Comparison of ENCODE assay signal across 8 cellular contexts in genomic region chr10:117004238-117004626, GRCh38. TPM values are rescaled to one million over a fixed set of nuclear protein-coding genes. Genes with fewer than 3 reads are reported as not detected.
DNase-seq lines count a peak whose midpoint lies in the region; ATAC-seq, FAIRE-seq and TF ChIP-seq lines count a peak whose summit lies in the region.

No MANE protein-coding gene starts in this region.

- no peak overlapping the region for H3K27ac Mint-ChIP-seq in CD8-positive, alpha-beta T cell

- no peak for TF ChIP-seq CTCF in CD8-positive, alpha-beta T cell (IDR thresholded peaks at IDR 0.05)
- no peak for TF ChIP-seq CTCF in LNCaP clone FGC (IDR thresholded peaks at IDR 0.05; ENCODE audit: control insufficient read depth, extremely low read depth, insufficient read depth)

- POLR2A ChIA-PET in CD8-positive, alpha-beta T cell (lab: Charles Lee) = no interaction called here

- intact Hi-C loops in CD8-positive, alpha-beta T cell (cut with DNase I, micrococcal nuclease) = no loop called here

- ATAC-seq in CD8-positive, alpha-beta T cell = no peak
- ATAC-seq in GM21367 (IDR thresholded peaks at IDR 0.05; ENCODE audit: unreplicated experiment) = peak; percentile 22

- no peaks in the 10 kb centered on the region for H3K9me3 Mint-ChIP-seq in CD8-positive, alpha-beta T cell

- CTCF ChIA-PET in CD8-positive, alpha-beta T cell (lab: Charles Lee) = no interaction called here

- H3K4me3 ChIP-seq in CD8-positive, alpha-beta T cell (ENCODE audit: low read depth, low read length) = peak overlapping the region; percentile 33
- H3K4me3 ChIP-seq in LNCaP clone FGC (ENCODE audit: low read depth, low read length) (peak overlapping the region; percentile 63), mononuclear cell (ENCODE audit: low read length) (peak overlapping the region; percentile 51)

- H3K9me3 ChIP-seq in CD8-positive, alpha-beta T cell (ENCODE audit: low read length) = no peaks in the 10 kb centered on the region
- no peaks in the 10 kb centered on the region for H3K9me3 ChIP-seq in mononuclear cell (ENCODE audit: low read depth, low read length)

- H3K27me3 ChIP-seq in CD8-positive, alpha-beta T cell (ENCODE audit: insufficient read depth, low read length) = peaks cover 3% of the 10 kb centered on the region
- H3K27me3 ChIP-seq in mononuclear cell (ENCODE audit: insufficient read depth, low read length) = peaks cover 28% of the 10 kb centered on the region

- no peak overlapping the region for H3K27ac ChIP-seq in CD8-positive, alpha-beta T cell (ENCODE audit: low read depth, low read length)
- peak overlapping the region; percentile 94 for H3K27ac ChIP-seq in cingulate gyrus (ENCODE audit: low read depth, low read length)

- H3K4me1 Mint-ChIP-seq in CD8-positive, alpha-beta T cell (ENCODE audit: low read depth) = peaks cover 8% of the 10 kb centered on the region

- peaks cover 51% of the 10 kb centered on the region for H3K27me3 Mint-ChIP-seq in CD8-positive, alpha-beta T cell (ENCODE audit: low read depth)

- H3K4me1 ChIP-seq in CD8-positive, alpha-beta T cell (ENCODE audit: insufficient read depth, low read length) = no peaks in the 10 kb centered on the region
- H3K4me1 ChIP-seq in mononuclear cell (ENCODE audit: insufficient read depth, low read length) = peaks cover 17% of the 10 kb centered on the region

- H3K36me3 ChIP-seq in CD8-positive, alpha-beta T cell (ENCODE audit: insufficient read depth, low read length) = no peaks in the 10 kb centered on the region

- H3K36me3 Mint-ChIP-seq in CD8-positive, alpha-beta T cell = no peaks in the 10 kb centered on the region

- FAIRE-seq in RCC 7860 (lab: Jason Lieb, UNC) = no peak
- FAIRE-seq in urothelium cell line (lab: Jason Lieb, UNC) = no peak

- H3K4me3 Mint-ChIP-seq in CD8-positive, alpha-beta T cell = peak overlapping the region; percentile 71

- DNase-seq in CD8-positive, alpha-beta T cell = no peak
- DNase-seq in LNCaP clone FGC (ENCODE audit: low read depth) (no peak), RCC 7860 (ENCODE audit: low spot score) (no peak), NCI-H1105 treated with DMSO at 0.1 percent for 48 hours (lab: John Stamatoyannopoulos, UW) (no peak), urothelium cell line (ENCODE audit: low spot score) (no peak)

RNA-seq across cellular contexts. Expression of gene SHTN1, which starts 0.8 kb away (rescaled TPM):
- not detected for total RNA-seq in CD8-positive, alpha-beta T cell
- total RNA-seq in mononuclear cell = 10.0 TPM

Comparison
In these comparisons a context has a peak if more than half of its experiments do, and no peak if none do; other contexts are left out.
1. RNA of gene SHTN1, which starts 0.8 kb away (total RNA-seq): 10.0 TPM in mononuclear cell (single experiment); not detected in CD8-positive, alpha-beta T cell; every median in the first group is over 10 times any median in the second.
2. Peak in every context shown above with its lines, with median percentiles within 50 percentile points of each other: H3K4me3 ChIP-seq.